8 cellular contexts compared by ENCODE assay signal in the genomic region with DNA sequence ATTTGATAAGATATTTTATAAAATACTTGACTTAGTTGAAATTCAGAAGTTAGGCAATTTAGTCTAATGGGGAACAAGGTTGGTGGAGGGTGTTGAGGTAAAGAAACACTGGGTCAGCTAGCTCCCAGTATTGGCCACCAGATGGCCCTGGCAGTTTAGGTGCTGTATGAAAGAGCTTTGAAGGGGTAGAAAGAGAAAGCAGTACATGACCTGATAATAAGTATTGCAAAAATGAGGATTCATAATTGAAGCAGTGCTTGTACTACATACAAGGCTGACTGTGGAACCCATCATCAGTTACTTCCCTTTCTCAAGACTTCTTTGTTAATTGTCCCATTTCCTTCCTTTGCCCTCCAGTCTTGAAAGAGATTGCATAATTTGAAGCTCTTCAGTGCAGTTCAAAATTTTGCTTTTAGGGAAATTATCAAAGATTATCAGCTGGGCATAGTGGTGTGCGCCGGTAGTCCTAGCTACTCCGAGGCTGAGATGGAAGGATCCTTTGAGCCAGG. TPM values are rescaled to one million over a fixed set of nuclear protein-coding genes. Genes with fewer than 3 reads are reported as not detected.
A peak's percentile ranks its signal among the peaks of the same experiment; 100 is the strongest.
DNase-seq lines count a peak whose midpoint lies in the region; ATAC-seq and TF ChIP-seq lines count a peak whose summit lies in the region.

No MANE protein-coding gene starts in this region.

- intact Hi-C loops in upper lobe of right lung (cut with DNase I), result no loop called here

- peak; percentile 75 for ATAC-seq in activated naive CD8-positive, alpha-beta T cell treated with anti-CD3 and anti-CD28 coated beads, Interleukin-2, amount 50 U/mL, for 24 hours
- ATAC-seq in upper lobe of right lung, result peak; percentile 89
- ATAC-seq in GM19397 (IDR thresholded peaks at IDR 0.05; ENCODE audit: unreplicated experiment), result no peak

- H3K9me3 Mint-ChIP-seq in activated naive CD8-positive, alpha-beta T cell treated with anti-CD3 and anti-CD28 coated beads, Interleukin-2, amount 50 U/mL, for 24 hours, result no peaks in the 10 kb centered on the region

- H3K27me3 ChIP-seq in upper lobe of right lung, result no peaks in the 10 kb centered on the region

- H3K27ac ChIP-seq in 22Rv1 (no peak overlapping the region), upper lobe of right lung (no peak overlapping the region)

- H3K4me1 Mint-ChIP-seq in activated naive CD8-positive, alpha-beta T cell treated with anti-CD3 and anti-CD28 coated beads, Interleukin-2, amount 50 U/mL, for 24 hours, result peaks cover 10% of the 10 kb centered on the region

- no peaks in the 10 kb centered on the region for H3K36me3 ChIP-seq in upper lobe of right lung

- H3K36me3 Mint-ChIP-seq in activated naive CD8-positive, alpha-beta T cell treated with anti-CD3 and anti-CD28 coated beads, Interleukin-2, amount 50 U/mL, for 24 hours (ENCODE audit: low read depth), result no peaks in the 10 kb centered on the region

- TF ChIP-seq CTCF in 22Rv1 (IDR thresholded peaks at IDR 0.05) (peak; percentile 80), upper lobe of right lung (IDR thresholded peaks at IDR 0.05) (peak; percentile 41)

- H3K27ac Mint-ChIP-seq in activated naive CD8-positive, alpha-beta T cell treated with anti-CD3 and anti-CD28 coated beads, Interleukin-2, amount 50 U/mL, for 24 hours, result no peak overlapping the region

- H3K27me3 Mint-ChIP-seq in activated naive CD8-positive, alpha-beta T cell treated with anti-CD3 and anti-CD28 coated beads, Interleukin-2, amount 50 U/mL, for 24 hours, result no peaks in the 10 kb centered on the region

- H3K9me3 ChIP-seq in upper lobe of right lung, result no peaks in the 10 kb centered on the region

- peak; percentile 17 for DNase-seq in G401 (ENCODE audit: low spot score)
- DNase-seq in NCI-H345 (lab: John Stamatoyannopoulos, UW), result peak; percentile 24
- DNase-seq in activated naive CD8-positive, alpha-beta T cell treated with anti-CD3 and anti-CD28 coated beads, Interleukin-2, amount 50 U/mL, for 24 hours, result peak; percentile 17
- DNase-seq in iris pigment epithelial cell (ENCODE audit: low read depth), result peak; percentile 54
- no peak for DNase-seq in upper lobe of right lung
- DNase-seq in activated gamma-delta T cell (lab: John Stamatoyannopoulos, UW), result no peak

- H3K4me1 ChIP-seq in upper lobe of right lung, result peaks cover 10% of the 10 kb centered on the region

- no peak overlapping the region for H3K4me3 Mint-ChIP-seq in activated naive CD8-positive, alpha-beta T cell treated with anti-CD3 and anti-CD28 coated beads, Interleukin-2, amount 50 U/mL, for 24 hours

- in situ Hi-C loops in G401 (cut with HindIII; ENCODE audit: low sequenced_read_pairs), result no loop called here

- no peak overlapping the region for H3K4me3 ChIP-seq in upper lobe of right lung

RNA-seq across cellular contexts. Expression of gene TANC2, which starts 29.4 kb away (rescaled TPM):
- total RNA-seq in G401 (2014; rRNA removed; shearing (Covaris generic)), result 0.71 and 3.6 TPM in 2 replicates
- 114 TPM for total RNA-seq in upper lobe of right lung

Comparison
In these comparisons a context has a peak if more than half of its experiments do, and no peak if none do; other contexts are left out.
1. DNase-seq: peak in G401 (single experiment), NCI-H345 (single experiment), activated naive CD8-positive, alpha-beta T cell treated with anti-CD3 and anti-CD28 coated beads, Interleukin-2, amount 50 U/mL, for 24 hours (single experiment) and iris pigment epithelial cell (single experiment); none in upper lobe of right lung (single experiment) and activated gamma-delta T cell (single experiment).
2. RNA of gene TANC2, which starts 29.4 kb away (total RNA-seq): 114 TPM in upper lobe of right lung (single experiment); 0.71 to 3.6 TPM in G401; every median in the first group is over 10 times any median in the second.